In the genomic region with DNA sequence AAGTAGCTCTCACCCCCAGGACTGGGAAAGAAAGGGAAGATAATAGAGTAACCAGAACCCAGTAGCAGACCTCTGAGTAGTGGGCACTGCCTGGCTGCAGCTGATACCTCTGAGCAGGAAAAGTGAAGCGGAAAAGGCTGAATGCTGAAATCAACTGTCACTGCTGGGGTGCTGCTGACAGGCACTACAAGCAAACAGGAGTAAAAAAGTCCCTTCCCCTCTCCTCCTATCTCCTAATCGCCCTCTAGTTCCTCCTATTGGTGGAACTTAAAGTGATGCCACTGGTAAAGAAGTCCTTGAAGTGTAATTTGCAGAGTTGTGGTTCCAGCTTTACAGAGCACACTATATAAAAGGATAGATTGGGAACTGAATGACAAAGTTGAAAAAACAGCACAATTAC, we compare ENCODE assay signal across 10 cellular contexts. TPM values are rescaled to one million over a fixed set of nuclear protein-coding genes. Genes with fewer than 3 reads are reported as not detected.
DNase-seq lines count a peak whose midpoint lies in the region; ATAC-seq and TF ChIP-seq lines count a peak whose summit lies in the region.
"Had no signal": no experiment of that assay in that cellular context is flagged by ENCODE, and none has a peak within 500 bp of the region (broad histone marks: within the 10 kb centered on the region; RNA-seq: fewer than 3 reads in every experiment).

No MANE protein-coding gene starts in this region.

- no peaks in the 10 kb centered on the region for H3K9me3 ChIP-seq in AG04450 (ENCODE audit: control insufficient read depth, insufficient read depth, low read length)
- H3K9me3 ChIP-seq: tibial artery had no signal

- TF ChIP-seq CTCF in AG04450 (IDR thresholded peaks at IDR 0.05; ENCODE audit: low read depth, low read length), result peak; percentile 44
- no peak for TF ChIP-seq CTCF in GM10248 (IDR thresholded peaks at IDR 0.05; ENCODE audit: control extremely low read depth, extremely low read depth, low read depth, missing control alignments)

- no peaks in the 10 kb centered on the region for H3K4me1 Mint-ChIP-seq in stimulated activated memory B cell treated with anti-CD40 and anti-IgM and Interleukin-4, amounts not matched to agents 10 μg/mL and 1 μg/mL and 100 μg/mL, for 72 hours

- no peak overlapping the region for H3K27ac ChIP-seq in AG04450 (ENCODE audit: low read depth, low read length)
- H3K27ac ChIP-seq: tibial artery had no signal

- POLR2A ChIA-PET in AG04450 (lab: Yijun Ruan, JAX) (no interaction called here), GM10248 (lab: Yijun Ruan, JAX) (no interaction called here)

- intact Hi-C loops in posterior vena cava (cut with DNase I), result no loop called here

- no peak for ATAC-seq in stimulated activated memory B cell treated with anti-CD40 and anti-IgM and Interleukin-4, amounts not matched to agents 10 μg/mL and 1 μg/mL and 100 μg/mL, for 72 hours

- no peak overlapping the region for H3K4me3 ChIP-seq in AG04450 (ENCODE audit: low read depth, low read length)
- H3K4me3 ChIP-seq: tibial artery had no signal

- no peaks in the 10 kb centered on the region for H3K27me3 ChIP-seq in AG04450 (ENCODE audit: control insufficient read depth, insufficient read depth, low read length)
- H3K27me3 ChIP-seq: tibial artery had no signal

- no peak overlapping the region for H3K27ac Mint-ChIP-seq in stimulated activated memory B cell treated with anti-CD40 and anti-IgM and Interleukin-4, amounts not matched to agents 10 μg/mL and 1 μg/mL and 100 μg/mL, for 72 hours

- H3K9me3 Mint-ChIP-seq in stimulated activated memory B cell treated with anti-CD40 and anti-IgM and Interleukin-4, amounts not matched to agents 10 μg/mL and 1 μg/mL and 100 μg/mL, for 72 hours, result no peaks in the 10 kb centered on the region

- H3K27me3 Mint-ChIP-seq in stimulated activated memory B cell treated with anti-CD40 and anti-IgM and Interleukin-4, amounts not matched to agents 10 μg/mL and 1 μg/mL and 100 μg/mL, for 72 hours, result no peaks in the 10 kb centered on the region

- H3K36me3 Mint-ChIP-seq in stimulated activated memory B cell treated with anti-CD40 and anti-IgM and Interleukin-4, amounts not matched to agents 10 μg/mL and 1 μg/mL and 100 μg/mL, for 72 hours, result no peaks in the 10 kb centered on the region

- no peak overlapping the region for H3K4me3 Mint-ChIP-seq in stimulated activated memory B cell treated with anti-CD40 and anti-IgM and Interleukin-4, amounts not matched to agents 10 μg/mL and 1 μg/mL and 100 μg/mL, for 72 hours

- CTCF ChIA-PET in AG04450 (lab: Charles Lee) (interaction anchor here (0.9 to 1.5 kb wide), 6 partner anchors 8 to 568 kb away, joined by 3 to 11 read pairs (median 4); no protein-coding TSS in a partner anchor), GM10248 (lab: Yijun Ruan, JAX) (interaction anchor here (0.8 kb wide), 1 partner anchor 9 kb away, joined by 3 read pairs; no protein-coding TSS in a partner anchor)

- DNase-seq in AG04450 (ENCODE audit: low read depth, low spot score) (peak; percentile 6), HT-29 (ENCODE audit: low spot score) (peak; percentile 27), SW 1271 (lab: John Stamatoyannopoulos, UW) (peak; percentile 1 to 44), glomerular visceral epithelial cell (ENCODE audit: extremely low spot score) (peak; percentile 58), GM10248 (ENCODE audit: extremely low spot score) (no peak), NCI-H2196 treated with DMSO at 0.1 percent for 48 hours (lab: John Stamatoyannopoulos, UW; ENCODE audit: unreplicated experiment) (no peak), posterior vena cava (ENCODE audit: low spot score) (no peak)
- DNase-seq: tibial artery had no signal

RNA-seq across cellular contexts. Expression of gene GLRB, which starts 32.8 kb away (rescaled TPM):
- 8.3 and 11.8 TPM in 2 replicates for polyA plus RNA-seq in AG04450 (2011; rRNA removed)
- polyA minus RNA-seq in AG04450 (2011; rRNA and poly(A)+ RNA removed), result 3.5 and 4.1 TPM in 2 replicates
- not detected in 2 replicates for total RNA-seq in HT-29 (2014; rRNA removed; shearing (Covaris generic))
- total RNA-seq in posterior vena cava, result 1 to 10 TPM; 3.9 to 4.1 TPM
- total RNA-seq: T-helper 1 cell treated with Interleukin-12 subunit alpha and Interleukin-12 subunit beta and Interleukin-4 antibody, amounts not matched to agents 30 ng/mL and 1 ng/mL, for 36 hours had no signal

Comparison
In these comparisons a context has a peak if more than half of its experiments do, and no peak if none do; other contexts are left out.
1. DNase-seq: peak in AG04450 (single experiment), HT-29 (single experiment), SW 1271 (2 of 2) and glomerular visceral epithelial cell (single experiment); none in GM10248 (single experiment), NCI-H2196 treated with DMSO at 0.1 percent for 48 hours (single experiment) and posterior vena cava (single experiment).